Comparison of ENCODE assay signal across 8 cellular contexts in genomic region chr10:11986593-11987216, GRCh38. TPM values are rescaled to one million over a fixed set of nuclear protein-coding genes. Genes with fewer than 3 reads are reported as not detected.
DNase-seq lines count a peak whose midpoint lies in the region; ATAC-seq and TF ChIP-seq lines count a peak whose summit lies in the region.

No MANE protein-coding gene starts in this region.

- H3K4me1 Mint-ChIP-seq in central memory CD8-positive, alpha-beta T cell = peaks cover 8% of the 10 kb centered on the region

- peak overlapping the region; percentile 38 for H3K27ac Mint-ChIP-seq in central memory CD8-positive, alpha-beta T cell (ENCODE audit: low read depth)

- no peaks in the 10 kb centered on the region for H3K27me3 ChIP-seq in kidney epithelial cell (ENCODE audit: control insufficient read depth, insufficient read depth, low read length)

- ATAC-seq in central memory CD8-positive, alpha-beta T cell (replicated peaks; ENCODE audit: extremely low read depth, poor library complexity, severe bottlenecking) = no peak
- ATAC-seq in HG03159 (IDR thresholded peaks at IDR 0.05; ENCODE audit: unreplicated experiment) = no peak

- TF ChIP-seq CTCF in kidney epithelial cell (IDR thresholded peaks at IDR 0.05; ENCODE audit: insufficient read depth, low read length, poor library complexity, severe bottlenecking) = peak; percentile 82

- no peak overlapping the region for H3K4me3 Mint-ChIP-seq in central memory CD8-positive, alpha-beta T cell

- no peaks in the 10 kb centered on the region for H3K9me3 Mint-ChIP-seq in central memory CD8-positive, alpha-beta T cell

- H3K36me3 ChIP-seq in kidney epithelial cell (ENCODE audit: control insufficient read depth, insufficient read depth, low read length) = peaks cover 1% of the 10 kb centered on the region

- peaks cover 28% of the 10 kb centered on the region for H3K36me3 Mint-ChIP-seq in central memory CD8-positive, alpha-beta T cell (ENCODE audit: insufficient read depth)

- H3K27me3 Mint-ChIP-seq in central memory CD8-positive, alpha-beta T cell = no peaks in the 10 kb centered on the region

- H3K4me3 ChIP-seq in kidney epithelial cell (ENCODE audit: low read depth, low read length) = no peak overlapping the region

- DNase-seq in AG08395 (ENCODE audit: low spot score) = peak; percentile 81
- peak; percentile 12 for DNase-seq in GM19238 (ENCODE audit: insufficient read length, low spot score)
- DNase-seq in NCI-H226 = peak; percentile 44
- DNase-seq in activated CD4-positive, CD25-positive, alpha-beta regulatory T cell treated with anti-CD3 and anti-CD28 coated beads, Interleukin-2, amount 50 U/mL, for 16 hours (ENCODE audit: low read depth, low spot score) = peak; percentile 49
- DNase-seq in central memory CD8-positive, alpha-beta T cell (ENCODE audit: low spot score in 2 of 2) = peak; percentile 42
- peak; percentile 39 for DNase-seq in kidney epithelial cell (ENCODE audit: low read depth)
- peak; percentile 67 for DNase-seq in stimulated activated CD4-positive, alpha-beta T cell treated with anti-CD3 and anti-CD28 coated beads, Interleukin-1b, Interleukin-23, amount 100 ng/mL, for 48 hours

RNA-seq across cellular contexts. Expression of gene UPF2, which starts 55.9 kb away (rescaled TPM):
- total RNA-seq in kidney epithelial cell = 12.0 and 13.9 TPM in 2 replicates

Comparison
In these comparisons a context has a peak if more than half of its experiments do, and no peak if none do; other contexts are left out.
1. DNase-seq: peak in every context shown above with its lines; median percentile 81 in AG08395; 67 in stimulated activated CD4-positive, alpha-beta T cell treated with anti-CD3 and anti-CD28 coated beads, Interleukin-1b, Interleukin-23, amount 100 ng/mL, for 48 hours; 49 in activated CD4-positive, CD25-positive, alpha-beta regulatory T cell treated with anti-CD3 and anti-CD28 coated beads, Interleukin-2, amount 50 U/mL, for 16 hours; 44 in NCI-H226; 42 in central memory CD8-positive, alpha-beta T cell; 39 in kidney epithelial cell; 12 in GM19238.